ENCODE assay signal across 10 cellular contexts in the genomic region with DNA sequence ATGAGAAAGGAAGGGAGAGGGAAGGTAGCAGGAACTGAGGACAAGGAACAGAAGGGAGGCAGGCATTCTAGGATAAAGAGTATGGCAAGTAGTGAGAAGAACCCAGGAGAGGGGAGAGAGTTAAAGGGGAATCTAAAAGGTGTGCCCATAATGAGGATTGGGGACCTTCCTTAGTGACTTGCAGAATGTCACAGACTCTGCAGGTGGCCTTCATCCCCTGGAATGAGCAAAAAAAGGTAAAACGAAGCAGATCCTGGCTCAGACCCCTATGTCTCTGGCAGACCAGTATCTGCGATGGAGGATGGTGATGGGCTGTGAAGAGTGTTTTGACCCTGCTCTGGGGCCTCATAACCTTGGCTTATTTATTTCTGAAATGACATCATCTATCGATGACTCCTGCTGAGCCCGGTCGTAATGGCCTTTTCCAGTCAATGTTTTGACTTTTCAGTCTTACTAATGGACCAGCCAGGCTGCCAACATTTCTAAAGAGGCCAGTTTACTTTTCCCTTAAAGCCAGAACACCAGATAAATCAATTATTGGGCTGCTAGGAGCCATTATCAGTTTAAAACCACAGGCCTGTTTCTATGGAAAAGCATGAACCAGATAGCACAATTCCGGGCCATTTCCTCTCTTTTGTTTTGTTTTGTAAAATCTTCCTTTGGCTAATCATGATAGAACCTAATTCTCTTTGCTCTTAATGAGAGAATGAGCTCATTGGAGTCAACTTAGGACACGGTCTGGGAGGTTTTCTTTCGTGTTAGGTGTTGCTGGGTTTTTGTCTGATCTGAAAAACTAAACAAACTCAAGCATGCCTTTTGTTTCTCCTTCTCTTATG. TPM values are rescaled to one million over a fixed set of nuclear protein-coding genes. Genes with fewer than 3 reads are reported as not detected.
DNase-seq lines count a peak whose midpoint lies in the region; ATAC-seq and TF ChIP-seq lines count a peak whose summit lies in the region.
"Had no signal": no experiment of that assay in that cellular context is flagged by ENCODE, and none has a peak within 500 bp of the region (broad histone marks: within the 10 kb centered on the region; RNA-seq: fewer than 3 reads in every experiment).

No MANE protein-coding gene starts in this region.

- H3K9me3 ChIP-seq in Karpas-422 (ENCODE audit: low read length): no peaks in the 10 kb centered on the region
- H3K9me3 ChIP-seq in suprapubic skin: no peaks in the 10 kb centered on the region

- H3K27me3 ChIP-seq in rectal smooth muscle tissue (ENCODE audit: control insufficient read depth, insufficient read depth, low read length) (peaks cover 11% of the 10 kb centered on the region), Karpas-422 (ENCODE audit: low read length) (no peaks in the 10 kb centered on the region), suprapubic skin (peaks cover 40% of the 10 kb centered on the region)

- peaks cover 17% of the 10 kb centered on the region for H3K4me1 ChIP-seq in rectal smooth muscle tissue (ENCODE audit: control insufficient read depth, insufficient read depth, low read length)
- peaks cover 26% of the 10 kb centered on the region for H3K4me1 ChIP-seq in Karpas-422 (ENCODE audit: low read length)
- peaks cover 39% of the 10 kb centered on the region for H3K4me1 ChIP-seq in suprapubic skin

- H2AFZ ChIP-seq in Karpas-422 (ENCODE audit: low read length): no peak overlapping the region

- no peak for TF ChIP-seq EP300 in suprapubic skin (IDR thresholded peaks at IDR 0.05)

- no peak overlapping the region for H3K4me2 ChIP-seq in Karpas-422 (ENCODE audit: low read depth, low read length, poor library complexity, severe bottlenecking)

- DNase-seq in EH (ENCODE audit: low read depth) (peak; percentile 7), fibroblast of mammary gland (ENCODE audit: low read depth) (peak; percentile 49), Karpas-422 (no peak), iPS-NIHi7 (ENCODE audit: extremely low spot score) (no peak), suprapubic skin (ENCODE audit: low spot score in 2 of 2) (no peak), mucosa of gallbladder (ENCODE audit: low spot score) (no peak)
- DNase-seq: NCI-H1105 treated with DMSO at 0.1 percent for 48 hours, NCI-H82 had no signal

- ATAC-seq in SK-N-SH treated with all-trans-retinoic acid at 6 μM for 48 hours: peak; percentile 15; the same call in 1 of the 3 replicates

- H3K9ac ChIP-seq in rectal smooth muscle tissue (ENCODE audit: low read length) (no peak overlapping the region), Karpas-422 (ENCODE audit: low read length) (no peak overlapping the region)

- WGBS in suprapubic skin: 76% methylated on average over 8 of the region's 8 CpGs

- no peak for TF ChIP-seq CTCF in fibroblast of mammary gland (conservative IDR thresholded peaks at IDR 0.05; ENCODE audit: control insufficient read depth, insufficient read depth, low read depth, low read length)
- no peak for TF ChIP-seq CTCF in suprapubic skin (IDR thresholded peaks at IDR 0.05)

- H3K36me3 ChIP-seq in rectal smooth muscle tissue (ENCODE audit: control insufficient read depth, insufficient read depth, low read length) (no peaks in the 10 kb centered on the region), Karpas-422 (ENCODE audit: insufficient read depth, low read length) (no peaks in the 10 kb centered on the region), suprapubic skin (no peaks in the 10 kb centered on the region)

- H3K4me3 ChIP-seq in fibroblast of mammary gland (ENCODE audit: control insufficient read depth, low read depth, low read length): no peak overlapping the region
- H3K4me3 ChIP-seq in rectal smooth muscle tissue (ENCODE audit: low read length): no peak overlapping the region
- no peak overlapping the region for H3K4me3 ChIP-seq in Karpas-422 (ENCODE audit: low read length)
- no peak overlapping the region for H3K4me3 ChIP-seq in suprapubic skin

- no peaks in the 10 kb centered on the region for H3K9me2 ChIP-seq in Karpas-422 (replicated peaks; ENCODE audit: insufficient read depth, low read length)

- H3K27ac ChIP-seq in rectal smooth muscle tissue (ENCODE audit: low read depth, low read length): peak overlapping the region; percentile 33
- no peak overlapping the region for H3K27ac ChIP-seq in Karpas-422 (ENCODE audit: low read length)
- H3K27ac ChIP-seq in suprapubic skin: no peak overlapping the region

- no peaks in the 10 kb centered on the region for H3K79me2 ChIP-seq in Karpas-422 (ENCODE audit: low read length)

- no peaks in the 10 kb centered on the region for H4K20me1 ChIP-seq in Karpas-422 (ENCODE audit: insufficient read depth, low read depth, low read length)

- TF ChIP-seq POLR2A in suprapubic skin (IDR thresholded peaks at IDR 0.05): no peak

TF ChIP-seq in SK-N-SH treated with all-trans-retinoic acid at 6 μM for 48 hours, 23 proteins besides CTCF, POLR2A, EP300 and RAD21:
- TF ChIP-seq OSR1 (CRISPR knock-in tag; IDR thresholded peaks at IDR 0.05): no peak
- TF ChIP-seq GLIS3 (CRISPR knock-in tag; IDR thresholded peaks at IDR 0.05): peak; percentile 81; the same call in 1 of the 2 replicates
- TF ChIP-seq ISL1 (CRISPR knock-in tag; IDR thresholded peaks at IDR 0.05): peak; percentile 97
- TF ChIP-seq ESRRG (CRISPR knock-in tag; IDR thresholded peaks at IDR 0.05): peak; percentile 83
- peak; percentile 99 for TF ChIP-seq TCF4 (CRISPR knock-in tag; IDR thresholded peaks at IDR 0.05; ENCODE audit: borderline replicate concordance)
- TF ChIP-seq CSDC2 (CRISPR knock-in tag; IDR thresholded peaks at IDR 0.05): peak; percentile 15; the same call in 1 of the 2 replicates
- no peak; the same call in 1 of the 2 replicates for TF ChIP-seq ZNF8 (CRISPR knock-in tag; IDR thresholded peaks at IDR 0.05)
- no peak for TF ChIP-seq ARNTL (CRISPR knock-in tag; IDR thresholded peaks at IDR 0.05; ENCODE audit: borderline replicate concordance, low read depth)
- TF ChIP-seq ZFP3 (CRISPR knock-in tag; IDR thresholded peaks at IDR 0.05): peak; percentile 70; the same call in 1 of the 2 replicates
- TF ChIP-seq CREB5 (CRISPR knock-in tag; IDR thresholded peaks at IDR 0.05; ENCODE audit: low read depth): peak; percentile 85
- peak; percentile 91; the same call in 1 of the 2 replicates for TF ChIP-seq TSHZ2 (CRISPR knock-in tag; IDR thresholded peaks at IDR 0.05)
- TF ChIP-seq CSRNP3 (CRISPR knock-in tag; IDR thresholded peaks at IDR 0.05): peak; percentile 87; the same call in 1 of the 2 replicates

RNA-seq across cellular contexts. Expression of gene TMOD1, which starts 3.1 kb away (rescaled TPM):
- total RNA-seq in Karpas-422 (2014; rRNA removed; shearing (Covaris generic); ENCODE audit: low replicate concordance): 0.25 TPM in 1 of 2 replicates, not detected in the other
- total RNA-seq in suprapubic skin (1 to 10 TPM; 1.9 to 4.4 (median 4.0) TPM), mucosa of gallbladder (11.4 TPM)

Comparison
In these comparisons a context has a peak if more than half of its experiments do, and no peak if none do; other contexts are left out.
1. DNase-seq: peak in EH (single experiment) and fibroblast of mammary gland (single experiment); none in Karpas-422 (single experiment), iPS-NIHi7 (single experiment), suprapubic skin (0 of 2) and mucosa of gallbladder (single experiment).